ENCODE assay signal across 14 cellular contexts in the genomic region with DNA sequence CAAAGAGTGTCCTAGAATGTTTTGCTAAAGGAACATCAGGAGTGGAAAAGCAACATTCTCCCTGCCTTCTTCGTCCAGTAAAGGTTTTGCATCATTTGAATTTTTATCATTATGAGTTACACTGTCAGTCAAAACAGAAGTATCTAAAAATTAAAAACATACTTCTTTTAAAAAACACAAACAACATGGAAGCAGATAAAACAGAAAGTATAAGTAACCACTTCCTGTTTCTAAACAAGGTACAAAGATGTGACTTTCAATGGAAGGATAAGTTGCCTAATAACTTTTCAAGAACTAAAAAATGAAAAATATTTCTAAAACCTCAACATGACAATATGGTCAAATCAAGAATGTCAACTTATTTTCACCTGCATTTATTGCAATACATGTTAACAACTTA.
DNase-seq lines count a peak whose midpoint lies in the region; ATAC-seq and TF ChIP-seq lines count a peak whose summit lies in the region.
"Had no signal": no experiment of that assay in that cellular context is flagged by ENCODE, and none has a peak within 500 bp of the region (broad histone marks: within the 10 kb centered on the region; RNA-seq: fewer than 3 reads in every experiment).

No MANE protein-coding gene starts in this region.

- POLR2A ChIA-PET in activated CD8-positive, alpha-beta T cell treated with anti-CD3 and anti-CD28 coated beads, Interleukin-2, amount 10 ng/mL, durations not matched to agents 7 days and 5 days (lab: Charles Lee): no interaction called here
- POLR2A ChIA-PET in activated CD8-positive, alpha-beta T cell treated with anti-CD3 and anti-CD28 coated beads for 36 hours (lab: Charles Lee): no interaction called here

- CTCF ChIA-PET in activated CD8-positive, alpha-beta T cell treated with anti-CD3 and anti-CD28 coated beads, Interleukin-2, amount 10 ng/mL, durations not matched to agents 7 days and 5 days (lab: Charles Lee): no interaction called here
- CTCF ChIA-PET in activated CD8-positive, alpha-beta T cell treated with anti-CD3 and anti-CD28 coated beads for 36 hours (lab: Charles Lee): interaction anchor here (1.0 kb wide), 1 partner anchor 30 kb away, joined by 4 read pairs; no protein-coding TSS in a partner anchor

- no peak for ATAC-seq in activated CD8-positive, alpha-beta T cell treated with anti-CD3 and anti-CD28 coated beads, Interleukin-2, amount 10 ng/mL, durations not matched to agents 7 days and 5 days
- no peak for ATAC-seq in activated CD8-positive, alpha-beta T cell treated with anti-CD3 and anti-CD28 coated beads for 36 hours
- ATAC-seq in GM21515 (IDR thresholded peaks at IDR 0.05; ENCODE audit: unreplicated experiment): peak; percentile 49
- no peak for ATAC-seq in stimulated activated memory B cell treated with anti-CD40 and anti-IgM and Interleukin-4, amounts not matched to agents 10 μg/mL and 1 μg/mL and 100 μg/mL, for 72 hours
- ATAC-seq: left ventricle myocardium superior, Right ventricle myocardium inferior had no signal

- no peak for DNase-seq in activated CD8-positive, alpha-beta T cell treated with anti-CD3 and anti-CD28 coated beads, Interleukin-2, amount 10 ng/mL, durations not matched to agents 7 days and 5 days
- no peak for DNase-seq in activated CD8-positive, alpha-beta T cell treated with anti-CD3 and anti-CD28 coated beads for 36 hours
- DNase-seq in NAMALWA (ENCODE audit: low spot score): peak; percentile 1
- DNase-seq in NCI-H1436 treated with DMSO at 0.1 percent for 48 hours (lab: John Stamatoyannopoulos, UW): no peak
- DNase-seq in DMS 273 (lab: John Stamatoyannopoulos, UW; ENCODE audit: unreplicated experiment): no peak
- DNase-seq in NCI-H2196 treated with DMSO at 0.1 percent for 48 hours (lab: John Stamatoyannopoulos, UW; ENCODE audit: unreplicated experiment): no peak
- DNase-seq: activated T-cell treated with anti-CD3 and anti-CD28 coated beads, Interleukin-2, amount 50 U/mL, for 48 hours; brain microvascular endothelial cell; head of caudate nucleus; left ventricle myocardium superior; NCI-H446 treated with DMSO at 0.1 percent for 48 hours had no signal

- TF ChIP-seq CTCF in activated CD8-positive, alpha-beta T cell treated with anti-CD3 and anti-CD28 coated beads for 36 hours (IDR thresholded peaks at IDR 0.05): no peak

- intact Hi-C loops in activated CD8-positive, alpha-beta T cell treated with anti-CD3 and anti-CD28 coated beads for 36 hours (cut with micrococcal nuclease): no loop called here

- H3K27me3 Mint-ChIP-seq in activated CD8-positive, alpha-beta T cell treated with anti-CD3 and anti-CD28 coated beads, Interleukin-2, amount 10 ng/mL, durations not matched to agents 7 days and 5 days (ENCODE audit: low read depth): no peaks in the 10 kb centered on the region
- H3K27me3 Mint-ChIP-seq in activated CD8-positive, alpha-beta T cell treated with anti-CD3 and anti-CD28 coated beads for 36 hours: no peaks in the 10 kb centered on the region
- H3K27me3 Mint-ChIP-seq in stimulated activated memory B cell treated with anti-CD40 and anti-IgM and Interleukin-4, amounts not matched to agents 10 μg/mL and 1 μg/mL and 100 μg/mL, for 72 hours: no peaks in the 10 kb centered on the region

- no peak overlapping the region for H3K4me3 Mint-ChIP-seq in activated CD8-positive, alpha-beta T cell treated with anti-CD3 and anti-CD28 coated beads, Interleukin-2, amount 10 ng/mL, durations not matched to agents 7 days and 5 days
- H3K4me3 Mint-ChIP-seq in activated CD8-positive, alpha-beta T cell treated with anti-CD3 and anti-CD28 coated beads for 36 hours: no peak overlapping the region
- no peak overlapping the region for H3K4me3 Mint-ChIP-seq in stimulated activated memory B cell treated with anti-CD40 and anti-IgM and Interleukin-4, amounts not matched to agents 10 μg/mL and 1 μg/mL and 100 μg/mL, for 72 hours

- peaks cover 4% of the 10 kb centered on the region for H3K9me3 Mint-ChIP-seq in activated CD8-positive, alpha-beta T cell treated with anti-CD3 and anti-CD28 coated beads, Interleukin-2, amount 10 ng/mL, durations not matched to agents 7 days and 5 days (ENCODE audit: insufficient read depth)
- no peaks in the 10 kb centered on the region for H3K9me3 Mint-ChIP-seq in activated CD8-positive, alpha-beta T cell treated with anti-CD3 and anti-CD28 coated beads for 36 hours
- H3K9me3 Mint-ChIP-seq in stimulated activated memory B cell treated with anti-CD40 and anti-IgM and Interleukin-4, amounts not matched to agents 10 μg/mL and 1 μg/mL and 100 μg/mL, for 72 hours: no peaks in the 10 kb centered on the region

- peaks cover 19% of the 10 kb centered on the region for H3K36me3 Mint-ChIP-seq in activated CD8-positive, alpha-beta T cell treated with anti-CD3 and anti-CD28 coated beads, Interleukin-2, amount 10 ng/mL, durations not matched to agents 7 days and 5 days (ENCODE audit: low read depth)
- peaks cover 7% of the 10 kb centered on the region for H3K36me3 Mint-ChIP-seq in activated CD8-positive, alpha-beta T cell treated with anti-CD3 and anti-CD28 coated beads for 36 hours (ENCODE audit: low read depth)
- peaks cover 12% of the 10 kb centered on the region for H3K36me3 Mint-ChIP-seq in stimulated activated memory B cell treated with anti-CD40 and anti-IgM and Interleukin-4, amounts not matched to agents 10 μg/mL and 1 μg/mL and 100 μg/mL, for 72 hours

- H3K27ac Mint-ChIP-seq in activated CD8-positive, alpha-beta T cell treated with anti-CD3 and anti-CD28 coated beads, Interleukin-2, amount 10 ng/mL, durations not matched to agents 7 days and 5 days: peak overlapping the region; percentile 35
- no peak overlapping the region for H3K27ac Mint-ChIP-seq in activated CD8-positive, alpha-beta T cell treated with anti-CD3 and anti-CD28 coated beads for 36 hours
- H3K27ac Mint-ChIP-seq in stimulated activated memory B cell treated with anti-CD40 and anti-IgM and Interleukin-4, amounts not matched to agents 10 μg/mL and 1 μg/mL and 100 μg/mL, for 72 hours: peak overlapping the region; percentile 54

- H3K4me1 Mint-ChIP-seq in activated CD8-positive, alpha-beta T cell treated with anti-CD3 and anti-CD28 coated beads, Interleukin-2, amount 10 ng/mL, durations not matched to agents 7 days and 5 days (ENCODE audit: low read depth): peaks cover 20% of the 10 kb centered on the region
- peaks cover 15% of the 10 kb centered on the region for H3K4me1 Mint-ChIP-seq in activated CD8-positive, alpha-beta T cell treated with anti-CD3 and anti-CD28 coated beads for 36 hours (ENCODE audit: low read depth)
- peaks cover 10% of the 10 kb centered on the region for H3K4me1 Mint-ChIP-seq in stimulated activated memory B cell treated with anti-CD40 and anti-IgM and Interleukin-4, amounts not matched to agents 10 μg/mL and 1 μg/mL and 100 μg/mL, for 72 hours
